Comparison of ENCODE assay signal across 30 cellular contexts in genomic region chr11:96736591-96736990, GRCh38.
"Had no signal": no experiment of that assay in that cellular context is flagged by ENCODE, and none has a peak within 500 bp of the region (broad histone marks: within the 10 kb centered on the region; RNA-seq: fewer than 3 reads in every experiment).

No MANE protein-coding gene starts in this region.

- H3K9ac ChIP-seq: neural progenitor cell had no signal

- DNase-seq: activated B cell treated with CpG ODN at 0.5 μM for 24 hours; activated CD4-positive, alpha-beta T cell treated with anti-CD3 and anti-CD28 coated beads for 4 hours; activated CD4-positive, alpha-beta T cell treated with anti-CD3 and anti-CD28 coated beads, Interleukin-2, amount 50 U/mL, for 48 hours; activated CD8-positive, alpha-beta memory T cell treated with anti-CD3 and anti-CD28 coated beads, Interleukin-2, amount 50 U/mL, for 48 hours; activated naive CD4-positive, alpha-beta T cell; activated T-cell treated with anti-CD3 and anti-CD28 coated beads, Interleukin-2, amount 50 U/mL, for 4 hours; adrenal gland; effector CD8-positive, alpha-beta T cell; erythroblast; heart left ventricle; left cardiac atrium; mucosa of descending colon; naive thymus-derived CD8-positive, alpha-beta T cell; sigmoid colon; spleen; stimulated activated CD4-positive, alpha-beta T cell treated with anti-CD3 and anti-CD28 coated beads, Interleukin-4, amount 100 ng/mL, for 1 hour; stimulated activated naive CD8-positive, alpha-beta T cell treated with anti-CD3 and anti-CD28 coated beads, Interleukin-15, Interleukin-2, amounts not matched to agents 100 U/mL and 50 U/mL, for 24 hours; substantia nigra; T-helper 1 cell; thyroid gland; upper lobe of right lung had no signal

- H3K27me3 Mint-ChIP-seq: activated B cell treated with CpG ODN at 0.5 μM for 24 hours; activated naive CD8-positive, alpha-beta T cell; dendritic cell treated with granulocyte-macrophage colony-stimulating factor and Interleukin-4, amounts not matched to agents 40 ng/mL and 50 ng/mL, for 4 days; memory B cell; naive thymus-derived CD8-positive, alpha-beta T cell had no signal

- H3K4me1 Mint-ChIP-seq: activated B cell treated with CpG ODN at 0.5 μM for 24 hours; memory B cell; naive thymus-derived CD8-positive, alpha-beta T cell; neural progenitor cell had no signal

- H3K27me3 ChIP-seq: adrenal gland, ascending aorta, cardiac muscle cell, heart left ventricle, neural progenitor cell, sigmoid colon, spleen, thyroid gland, upper lobe of right lung had no signal

- H3K4me3 ChIP-seq: adrenal gland, ascending aorta, cardiac muscle cell, heart left ventricle, mucosa of descending colon, neural progenitor cell, sigmoid colon, spleen, thyroid gland, upper lobe of right lung had no signal

- H3K27ac ChIP-seq: adrenal gland, ascending aorta, cardiac muscle cell, heart left ventricle, neural progenitor cell, sigmoid colon, spleen, thyroid gland, upper lobe of right lung had no signal

- H3K4me3 Mint-ChIP-seq: activated B cell treated with CpG ODN at 0.5 μM for 24 hours; activated naive CD8-positive, alpha-beta T cell; activated T-cell treated with anti-CD3 and anti-CD28 coated beads, Interleukin-2, amount 50 U/mL, for 4 hours; dendritic cell treated with granulocyte-macrophage colony-stimulating factor and Interleukin-4, amounts not matched to agents 40 ng/mL and 50 ng/mL, for 4 days; memory B cell; naive thymus-derived CD8-positive, alpha-beta T cell; neural progenitor cell had no signal

- ATAC-seq: activated T-cell treated with anti-CD3 and anti-CD28 coated beads, Interleukin-2, amount 50 U/mL, for 4 hours; heart left ventricle; left cardiac atrium; mucosa of descending colon; naive thymus-derived CD8-positive, alpha-beta T cell; SK-N-SH treated with all-trans-retinoic acid at 6 μM for 48 hours; stimulated activated naive CD8-positive, alpha-beta T cell treated with anti-CD3 and anti-CD28 coated beads, Interleukin-15, Interleukin-2, amounts not matched to agents 100 U/mL and 50 U/mL, for 24 hours; upper lobe of right lung had no signal

- H3K27ac Mint-ChIP-seq: activated B cell treated with CpG ODN at 0.5 μM for 24 hours; activated naive CD8-positive, alpha-beta T cell; activated T-helper 2 cell treated with anti-CD3 and anti-CD28 coated beads, Interferon-gamma antibody, Interleukin-2, Interleukin-4, amounts not matched to agents 10 μg/mL and 5 μg/mL and 100 μg/mL, durations not matched to agents 14 hours and 24 hours and 36 hours; dendritic cell treated with granulocyte-macrophage colony-stimulating factor and Interleukin-4, amounts not matched to agents 40 ng/mL and 50 ng/mL, for 4 days; memory B cell; naive thymus-derived CD8-positive, alpha-beta T cell; neural progenitor cell had no signal

- H2AFZ ChIP-seq: neural progenitor cell had no signal

- H3K36me3 ChIP-seq: adrenal gland, ascending aorta, cardiac muscle cell, heart left ventricle, neural progenitor cell, sigmoid colon, spleen, thyroid gland, upper lobe of right lung had no signal

- H3K9me3 ChIP-seq: adrenal gland, mucosa of descending colon, sigmoid colon, thyroid gland, upper lobe of right lung had no signal

- H3K4me1 ChIP-seq: adrenal gland, ascending aorta, neural progenitor cell, sigmoid colon, spleen, thyroid gland, upper lobe of right lung had no signal

- H3K4me2 ChIP-seq: neural progenitor cell had no signal

- H3K36me3 Mint-ChIP-seq: activated naive CD8-positive, alpha-beta T cell; memory B cell; naive thymus-derived CD8-positive, alpha-beta T cell; neural progenitor cell had no signal

- FAIRE-seq: islet of Langerhans had no signal

- H3K9me3 Mint-ChIP-seq: activated T-cell treated with anti-CD3 and anti-CD28 coated beads, Interleukin-2, amount 50 U/mL, for 4 hours; activated T-helper 2 cell treated with anti-CD3 and anti-CD28 coated beads, Interferon-gamma antibody, Interleukin-2, Interleukin-4, amounts not matched to agents 10 μg/mL and 5 μg/mL and 100 μg/mL, durations not matched to agents 14 hours and 24 hours and 36 hours; neural progenitor cell had no signal
